11 cellular contexts compared by ENCODE assay signal in genomic region chr15:47293763-47294162, GRCh38.
DNase-seq lines count a peak whose midpoint lies in the region; ATAC-seq and TF ChIP-seq lines count a peak whose summit lies in the region.
"Had no signal": no experiment of that assay in that cellular context is flagged by ENCODE, and none has a peak within 500 bp of the region (broad histone marks: within the 10 kb centered on the region; RNA-seq: fewer than 3 reads in every experiment).

No MANE protein-coding gene starts in this region.

- DNase-seq in AG08396 (ENCODE audit: low spot score) (peak; percentile 65), amniotic stem cell (lab: John Stamatoyannopoulos, UW) (peak; percentile 56), heart left ventricle (peak; percentile 22 to 73 (median 50)), posterior vena cava (ENCODE audit: low spot score) (peak; percentile 88), NCI-H2081 (lab: John Stamatoyannopoulos, UW) (no peak), chondrocyte (ENCODE audit: low spot score) (no peak)
- DNase-seq: CD4-positive, CD25-positive, alpha-beta regulatory T cell; NCI-H2171 treated with DMSO at 0.1 percent for 48 hours had no signal

- H3K4me3 Mint-ChIP-seq in chondrocyte (ENCODE audit: unreplicated experiment), result no peak overlapping the region
- H3K4me3 Mint-ChIP-seq: CD4-positive, CD25-positive, alpha-beta regulatory T cell had no signal

- TF ChIP-seq CTCF in heart left ventricle (IDR thresholded peaks at IDR 0.05) (no peak), chondrocyte (IDR thresholded peaks at IDR 0.05) (no peak)

- ATAC-seq in heart left ventricle (peak; percentile 77 to 82 (median 80)), GM21576 (IDR thresholded peaks at IDR 0.05; ENCODE audit: unreplicated experiment) (no peak), GM19351 (IDR thresholded peaks at IDR 0.05; ENCODE audit: unreplicated experiment) (no peak)

- no peaks in the 10 kb centered on the region for H3K36me3 ChIP-seq in heart left ventricle

- TF ChIP-seq POLR2A in heart left ventricle (IDR thresholded peaks at IDR 0.05), result no peak

- H3K4me3 ChIP-seq in heart left ventricle, result no peak overlapping the region
- H3K4me3 ChIP-seq: dorsolateral prefrontal cortex had no signal

- H3K9me3 Mint-ChIP-seq in chondrocyte (ENCODE audit: low read depth), result no peaks in the 10 kb centered on the region

- intact Hi-C loops in heart left ventricle (cut with DNase I) (no loop called here), posterior vena cava (cut with DNase I) (loop anchor here in 1 of 2 donors (10.0 kb wide), 1 partner anchor 61 kb away; no protein-coding TSS in a partner anchor)

- WGBS in heart left ventricle, 4 donors, result 47 to 53% (median 49%) methylated on average over 4 of the region's 4 CpGs

- no peaks in the 10 kb centered on the region for H3K27me3 ChIP-seq in heart left ventricle
- H3K27me3 ChIP-seq: dorsolateral prefrontal cortex had no signal

- H3K27ac ChIP-seq in heart left ventricle, result peak overlapping the region in 3 of 12 donors; percentile 15 to 40 (median 22)

- H3K9me3 ChIP-seq in heart left ventricle, result peaks cover 0 to 4% (median 0%) of the 10 kb centered on the region in 12 donors

- H3K4me1 ChIP-seq in heart left ventricle, result peaks cover 0 to 18% (median 0%) of the 10 kb centered on the region in 12 donors

- H3K27me3 Mint-ChIP-seq in chondrocyte (ENCODE audit: low read depth), result peaks cover 6% of the 10 kb centered on the region
- H3K27me3 Mint-ChIP-seq: CD4-positive, CD25-positive, alpha-beta regulatory T cell had no signal

- H3K4me1 Mint-ChIP-seq in chondrocyte (ENCODE audit: low read depth), result peaks cover 17% of the 10 kb centered on the region
- H3K4me1 Mint-ChIP-seq: CD4-positive, CD25-positive, alpha-beta regulatory T cell had no signal

- no peak overlapping the region for H3K27ac Mint-ChIP-seq in chondrocyte (ENCODE audit: unreplicated experiment)
- H3K27ac Mint-ChIP-seq: CD4-positive, CD25-positive, alpha-beta regulatory T cell had no signal

- H3K36me3 Mint-ChIP-seq in chondrocyte (ENCODE audit: low read depth), result no peaks in the 10 kb centered on the region
- H3K36me3 Mint-ChIP-seq: CD4-positive, CD25-positive, alpha-beta regulatory T cell had no signal

Comparison
In these comparisons a context has a peak if more than half of its experiments do, and no peak if none do; other contexts are left out.
1. DNase-seq: peak in AG08396 (single experiment), amniotic stem cell (single experiment), heart left ventricle (5 of 5) and posterior vena cava (single experiment); none in NCI-H2081 (0 of 2) and chondrocyte (single experiment).
2. ATAC-seq: peak in heart left ventricle (4 of 4); none in GM21576 (single experiment) and GM19351 (single experiment).